Comparison of ENCODE assay signal across 1 cellular context in the genomic region with DNA sequence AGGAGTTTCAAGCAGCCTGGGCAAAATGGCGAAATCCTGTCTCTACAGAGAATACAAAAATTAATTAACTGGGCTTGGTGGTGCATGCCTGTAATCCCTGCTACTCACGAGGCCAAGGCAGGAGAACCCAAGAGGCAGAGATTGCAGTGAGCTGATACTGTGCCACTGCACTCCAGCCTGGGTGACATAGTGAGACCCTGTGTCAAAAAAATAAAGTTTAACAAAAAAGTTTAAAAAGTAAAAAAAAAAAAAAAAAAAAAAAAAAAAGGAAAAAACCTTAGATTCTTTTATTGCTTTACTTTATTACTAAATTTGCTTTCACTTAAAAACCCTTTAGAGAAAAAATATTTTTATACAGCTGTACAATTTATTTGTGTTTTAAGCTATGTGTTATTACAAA.
TF ChIP-seq lines count a peak whose summit lies in the region.

No MANE protein-coding gene starts in this region.

TF ChIP-seq in GM12878, 131 proteins besides CTCF, POLR2A, EP300 and RAD21:
- TF ChIP-seq, protein P1, sequence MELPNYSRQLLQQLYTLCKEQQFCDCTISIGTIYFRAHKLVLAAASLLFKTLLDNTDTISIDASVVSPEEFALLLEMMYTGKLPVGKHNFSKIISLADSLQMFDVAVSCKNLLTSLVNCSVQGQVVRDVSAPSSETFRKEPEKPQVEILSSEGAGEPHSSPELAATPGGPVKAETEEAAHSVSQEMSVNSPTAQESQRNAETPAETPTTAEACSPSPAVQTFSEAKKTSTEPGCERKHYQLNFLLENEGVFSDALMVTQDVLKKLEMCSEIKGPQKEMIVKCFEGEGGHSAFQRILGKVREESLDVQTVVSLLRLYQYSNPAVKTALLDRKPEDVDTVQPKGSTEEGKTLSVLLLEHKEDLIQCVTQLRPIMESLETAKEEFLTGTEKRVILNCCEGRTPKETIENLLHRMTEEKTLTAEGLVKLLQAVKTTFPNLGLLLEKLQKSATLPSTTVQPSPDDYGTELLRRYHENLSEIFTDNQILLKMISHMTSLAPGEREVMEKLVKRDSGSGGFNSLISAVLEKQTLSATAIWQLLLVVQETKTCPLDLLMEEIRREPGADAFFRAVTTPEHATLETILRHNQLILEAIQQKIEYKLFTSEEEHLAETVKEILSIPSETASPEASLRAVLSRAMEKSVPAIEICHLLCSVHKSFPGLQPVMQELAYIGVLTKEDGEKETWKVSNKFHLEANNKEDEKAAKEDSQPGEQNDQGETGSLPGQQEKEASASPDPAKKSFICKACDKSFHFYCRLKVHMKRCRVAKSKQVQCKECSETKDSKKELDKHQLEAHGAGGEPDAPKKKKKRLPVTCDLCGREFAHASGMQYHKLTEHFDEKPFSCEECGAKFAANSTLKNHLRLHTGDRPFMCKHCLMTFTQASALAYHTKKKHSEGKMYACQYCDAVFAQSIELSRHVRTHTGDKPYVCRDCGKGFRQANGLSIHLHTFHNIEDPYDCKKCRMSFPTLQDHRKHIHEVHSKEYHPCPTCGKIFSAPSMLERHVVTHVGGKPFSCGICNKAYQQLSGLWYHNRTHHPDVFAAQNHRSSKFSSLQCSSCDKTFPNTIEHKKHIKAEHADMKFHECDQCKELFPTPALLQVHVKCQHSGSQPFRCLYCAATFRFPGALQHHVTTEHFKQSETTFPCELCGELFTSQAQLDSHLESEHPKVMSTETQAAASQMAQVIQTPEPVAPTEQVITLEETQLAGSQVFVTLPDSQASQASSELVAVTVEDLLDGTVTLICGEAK (IDR thresholded peaks at IDR 0.05; ENCODE audit: borderline replicate concordance), result peak; percentile 69
- TF ChIP-seq FOS (IDR thresholded peaks at IDR 0.05; ENCODE audit: borderline replicate concordance, extremely low read depth, insufficient read length), result no peak
